ENCODE assay signal across 17 cellular contexts in the genomic region with DNA sequence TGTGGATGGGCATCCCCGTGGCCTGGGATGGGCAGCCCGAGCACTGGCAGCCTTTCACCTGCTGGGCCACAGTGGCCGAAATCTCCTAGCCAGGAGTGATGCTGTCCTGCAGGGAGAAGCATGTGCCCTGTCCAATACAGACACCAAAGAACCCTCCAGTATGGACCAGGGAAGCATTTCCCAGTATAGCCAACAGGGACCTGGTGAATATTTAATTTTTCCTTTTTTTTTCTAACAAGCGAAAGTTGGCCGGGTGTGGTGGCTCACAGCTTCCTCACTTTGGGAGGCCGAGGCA. TPM values are rescaled to one million over a fixed set of nuclear protein-coding genes. Genes with fewer than 3 reads are reported as not detected.
DNase-seq lines count a peak whose midpoint lies in the region; ATAC-seq, FAIRE-seq and TF ChIP-seq lines count a peak whose summit lies in the region.
"Had no signal": no experiment of that assay in that cellular context is flagged by ENCODE, and none has a peak within 500 bp of the region (broad histone marks: within the 10 kb centered on the region; RNA-seq: fewer than 3 reads in every experiment).

No MANE protein-coding gene starts in this region.

- no peaks in the 10 kb centered on the region for H3K79me2 ChIP-seq in HepG2 (ENCODE audit: insufficient read depth, low read length)

- H3K4me3 Mint-ChIP-seq in activated CD8-positive, alpha-beta T cell treated with anti-CD3 and anti-CD28 coated beads for 36 hours, result no peak overlapping the region
- no peak overlapping the region for H3K4me3 Mint-ChIP-seq in CD8-positive, alpha-beta memory T cell
- H3K4me3 Mint-ChIP-seq: activated T-cell treated with anti-CD3 and anti-CD28 coated beads, Interleukin-2, amount 50 U/mL, for 72 hours; CD4-positive, alpha-beta memory T cell; central memory CD8-positive, alpha-beta T cell; naive thymus-derived CD4-positive, alpha-beta T cell had no signal

- FAIRE-seq in HepG2 (lab: Jason Lieb, UNC), result no peak
- FAIRE-seq: RCC 7860, TTC549 had no signal

- TF ChIP-seq EP300 in HepG2 (IDR thresholded peaks at IDR 0.05; ENCODE audit: low read depth in 2 of 2, low read length in 2 of 2) (no peak), HepG2 (CRISPR knock-in tag; IDR thresholded peaks at IDR 0.05; ENCODE audit: borderline replicate concordance) (no peak)

- BruUV-seq in HepG2 (replicated peaks; lab: Mats Ljungman, UMichigan), result no TSS peak

- WGBS in HepG2 (ENCODE audit: low lambda C conversion rate), result 90% methylated on average over 3 of the region's 6 CpGs

- H3K27ac Mint-ChIP-seq in activated CD8-positive, alpha-beta T cell treated with anti-CD3 and anti-CD28 coated beads for 36 hours, result no peak overlapping the region
- no peak overlapping the region for H3K27ac Mint-ChIP-seq in CD8-positive, alpha-beta memory T cell
- H3K27ac Mint-ChIP-seq: activated T-cell treated with anti-CD3 and anti-CD28 coated beads, Interleukin-2, amount 50 U/mL, for 72 hours; naive thymus-derived CD4-positive, alpha-beta T cell had no signal

- peaks cover 2% of the 10 kb centered on the region for H3K4me1 Mint-ChIP-seq in activated CD8-positive, alpha-beta T cell treated with anti-CD3 and anti-CD28 coated beads for 36 hours (ENCODE audit: low read depth)
- peaks cover 2 to 12% (median 5%) of the 10 kb centered on the region in 3 donors for H3K4me1 Mint-ChIP-seq in CD8-positive, alpha-beta memory T cell

- H3K4me3 ChIP-seq in HepG2 (replicated peaks in 1 of 3; ENCODE audit: insufficient read depth in 1 of 3, low read depth in 2 of 3, low read length in 3 of 3), result no peak overlapping the region
- H3K4me3 ChIP-seq in CD8-positive, alpha-beta memory T cell (ENCODE audit: low read length), result no peak overlapping the region
- H3K4me3 ChIP-seq: lung had no signal

- H3K36me3 Mint-ChIP-seq in activated CD8-positive, alpha-beta T cell treated with anti-CD3 and anti-CD28 coated beads for 36 hours (ENCODE audit: low read depth), result peaks cover 30% of the 10 kb centered on the region
- H3K36me3 Mint-ChIP-seq in CD8-positive, alpha-beta memory T cell, result peaks cover 0 to 82% (median 4%) of the 10 kb centered on the region in 3 donors

- TF ChIP-seq CTCF in 22Rv1 (IDR thresholded peaks at IDR 0.05) (peak; percentile 70), HepG2 (CRISPR knock-in tag; IDR thresholded peaks at IDR 0.05) (no peak)
- no peak for TF ChIP-seq CTCF in activated CD8-positive, alpha-beta T cell treated with anti-CD3 and anti-CD28 coated beads for 36 hours (IDR thresholded peaks at IDR 0.05)

- in situ Hi-C loops in HepG2 (cut with HindIII; ENCODE audit: extremely low pct_ligation_motif_present, low pct_unique_long_range_greater_than_20kb), result loop anchor here (5.0 kb wide), 1 partner anchor 59 kb away; a partner anchor contains a TSS

- peaks cover 14 to 33% of the 10 kb centered on the region in 2 experiments; a peak in 4 of 5 replicates for H3K36me3 ChIP-seq in HepG2 (replicated peaks in 1 of 2; ENCODE audit: control insufficient read depth in 1 of 2, insufficient read depth in 2 of 2, low read length in 2 of 2)
- peaks cover 39% of the 10 kb centered on the region for H3K36me3 ChIP-seq in CD8-positive, alpha-beta memory T cell (ENCODE audit: insufficient read depth, low read length)

- H2AFZ ChIP-seq in HepG2 (ENCODE audit: low read length), result no peak overlapping the region

- H3K27ac ChIP-seq in 22Rv1 (no peak overlapping the region), HepG2 (ENCODE audit: extremely low read length, insufficient read depth, low read length) (no peak overlapping the region)
- no peak overlapping the region for H3K27ac ChIP-seq in CD8-positive, alpha-beta memory T cell (ENCODE audit: low read depth, low read length)

- POLR2A ChIA-PET in activated CD8-positive, alpha-beta T cell treated with anti-CD3 and anti-CD28 coated beads for 36 hours (lab: Charles Lee), result no interaction called here
- POLR2A ChIA-PET in HepG2 (lab: Yijun Ruan, JAX), result interaction anchor here (1.4 kb wide), 1 partner anchor 25 kb away, joined by 6 read pairs; no protein-coding TSS in a partner anchor
- POLR2A ChIA-PET in CD8-positive, alpha-beta memory T cell (lab: Charles Lee), result no interaction called here

- DNase-seq in activated CD8-positive, alpha-beta T cell treated with anti-CD3 and anti-CD28 coated beads for 36 hours, result no peak
- DNase-seq in HepG2 (ENCODE audit: low spot score) (no peak), NOMO-1 treated with dmso at 0.1 percent for 144 hours (lab: John Stamatoyannopoulos, UW; ENCODE audit: unreplicated experiment) (no peak), DMS 273 (lab: John Stamatoyannopoulos, UW; ENCODE audit: unreplicated experiment) (no peak)
- DNase-seq in CD8-positive, alpha-beta memory T cell, result no peak

- CTCF ChIA-PET in activated CD8-positive, alpha-beta T cell treated with anti-CD3 and anti-CD28 coated beads for 36 hours (lab: Charles Lee), result interaction anchor here (1.1 to 12.1 kb wide), 14 partner anchors 8 to 58 kb away, joined by 3 to 155 read pairs (median 6); no protein-coding TSS in a partner anchor
- CTCF ChIA-PET in HepG2 (lab: Yijun Ruan, JAX; ENCODE audit: low intra/inter-chr PET ratio, low total read pairs), result interaction anchor here (1.8 to 3.6 kb wide), 2 partner anchors 27 to 62 kb away, joined by 13 to 48 read pairs; no protein-coding TSS in a partner anchor
- CTCF ChIA-PET in CD8-positive, alpha-beta memory T cell (lab: Charles Lee), result interaction anchor here (1.2 to 10.4 kb wide), 9 partner anchors 9 to 485 kb away, joined by 3 to 136 read pairs (median 15); no protein-coding TSS in a partner anchor

- H3K27me3 ChIP-seq in HepG2 (ENCODE audit: control insufficient read depth in 1 of 2, insufficient read depth in 2 of 2, low read length in 2 of 2), result no peaks in the 10 kb centered on the region
- no peaks in the 10 kb centered on the region for H3K27me3 ChIP-seq in CD8-positive, alpha-beta memory T cell (ENCODE audit: insufficient read depth, low read length, poor library complexity, severe bottlenecking)

- H4K20me1 ChIP-seq in HepG2 (ENCODE audit: insufficient read depth, low read length), result no peaks in the 10 kb centered on the region; the same call in 1 of the 2 replicates

- intact Hi-C loops in activated CD8-positive, alpha-beta T cell treated with anti-CD3 and anti-CD28 coated beads for 36 hours (cut with micrococcal nuclease), result no loop called here
- intact Hi-C loops in HepG2 (cut with micrococcal nuclease; ENCODE audit: unreplicated experiment), result loop anchor here (1.0 kb wide), 2 partner anchors 27 to 61 kb away; no protein-coding TSS in a partner anchor

- no peak for TF ChIP-seq RAD21 in HepG2 (CRISPR knock-in tag; IDR thresholded peaks at IDR 0.05)

- peaks cover 25% of the 10 kb centered on the region for H3K4me1 ChIP-seq in HepG2 (ENCODE audit: insufficient read depth, low read length)
- peaks cover 3% of the 10 kb centered on the region for H3K4me1 ChIP-seq in CD8-positive, alpha-beta memory T cell (ENCODE audit: insufficient read depth, low read length)

- TF ChIP-seq POLR2A in HepG2 (IDR thresholded peaks at IDR 0.05; ENCODE audit: insufficient read depth in 1 of 2, low read depth in 2 of 2, low read length in 2 of 2), result no peak

- H3K4me2 ChIP-seq in HepG2 (ENCODE audit: low read depth, low read length), result no peak overlapping the region

- no peak overlapping the region for H3K9ac ChIP-seq in HepG2 (ENCODE audit: insufficient read depth, low read depth, low read length)

- H3K27me3 Mint-ChIP-seq in activated CD8-positive, alpha-beta T cell treated with anti-CD3 and anti-CD28 coated beads for 36 hours, result no peaks in the 10 kb centered on the region
- no peaks in the 10 kb centered on the region for H3K27me3 Mint-ChIP-seq in CD8-positive, alpha-beta memory T cell
- H3K27me3 Mint-ChIP-seq: CD4-positive, alpha-beta memory T cell; central memory CD8-positive, alpha-beta T cell; naive thymus-derived CD4-positive, alpha-beta T cell had no signal

- no peaks in the 10 kb centered on the region for H3K9me3 ChIP-seq in HepG2 (ENCODE audit: low read length)
- H3K9me3 ChIP-seq in CD8-positive, alpha-beta memory T cell (ENCODE audit: low read length), result no peaks in the 10 kb centered on the region

- ATAC-seq in GM21529 (IDR thresholded peaks at IDR 0.05; ENCODE audit: unreplicated experiment), result peak; percentile 30
- ATAC-seq in activated CD8-positive, alpha-beta T cell treated with anti-CD3 and anti-CD28 coated beads for 36 hours, result peak; percentile 21
- peak; percentile 69 for ATAC-seq in HepG2
- no peak for ATAC-seq in GM19023 (IDR thresholded peaks at IDR 0.05; ENCODE audit: unreplicated experiment)
- ATAC-seq: stimulated activated naive CD8-positive, alpha-beta T cell treated with anti-CD3 and anti-CD28 coated beads, Interleukin-15, Interleukin-2, amounts not matched to agents 100 U/mL and 50 U/mL, for 24 hours had no signal

- H3K9me3 Mint-ChIP-seq in activated CD8-positive, alpha-beta T cell treated with anti-CD3 and anti-CD28 coated beads for 36 hours, result no peaks in the 10 kb centered on the region
- H3K9me3 Mint-ChIP-seq in CD8-positive, alpha-beta memory T cell, result no peaks in the 10 kb centered on the region
- H3K9me3 Mint-ChIP-seq: activated T-cell treated with anti-CD3 and anti-CD28 coated beads, Interleukin-2, amount 50 U/mL, for 72 hours; CD4-positive, alpha-beta memory T cell; central memory CD8-positive, alpha-beta T cell; naive thymus-derived CD4-positive, alpha-beta T cell had no signal

RNA-seq across cellular contexts. Expression of a gene that starts 11.0 kb away (rescaled TPM):
- total RNA-seq in activated CD8-positive, alpha-beta T cell treated with anti-CD3 and anti-CD28 coated beads for 36 hours, result 10 to 100 TPM; 60.5 to 68.1 TPM
- total RNA-seq in HepG2 (2016; rRNA removed; fragmentation: Illumina TruSeq; extraction: Trizol), result 18.4 and 22.8 TPM in 2 replicates
- total RNA-seq in HepG2 (2016; cell fraction: cytosol; rRNA removed; fragmentation: Illumina TruSeq; extraction: Trizol; ENCODE audit: low read depth), result 12.3 and 12.6 TPM in 2 replicates
- 15.4 and 23.8 TPM in 2 replicates for total RNA-seq in HepG2 (2016; cell fraction: insoluble cytoplasmic fraction; rRNA removed; fragmentation: Illumina TruSeq; extraction: Trizol)
- 28.1 and 28.2 TPM in 2 replicates for total RNA-seq in HepG2 (2016; cell fraction: membrane; rRNA removed; fragmentation: Illumina TruSeq; extraction: Trizol)
- 12.6 and 19.2 TPM in 2 replicates for total RNA-seq in HepG2 (2016; cell fraction: nucleus; rRNA removed; fragmentation: Illumina TruSeq; extraction: Trizol)
- 34.0 and 49.9 TPM in 2 replicates for polyA plus RNA-seq in HepG2 (2011; rRNA removed)
- 31.4 and 37.8 TPM in 2 replicates for polyA plus RNA-seq in HepG2 (2011; cell fraction: cytosol; rRNA removed)
- 92.2 and 93.4 TPM in 2 replicates for polyA plus RNA-seq in HepG2 (2011; cell fraction: nucleus; rRNA removed)
- polyA plus RNA-seq in HepG2 (2012), result 25.0 and 27.5 TPM in 2 replicates
- 18.4 and 18.5 TPM in 2 replicates for polyA plus RNA-seq in HepG2 (2016; cell fraction: cytosol; fragmentation: Illumina TruSeq; extraction: Trizol; ENCODE audit: low read depth)
- 20.6 and 24.8 TPM in 2 replicates for polyA plus RNA-seq in HepG2 (2016; cell fraction: insoluble cytoplasmic fraction; fragmentation: Illumina TruSeq; extraction: Trizol; ENCODE audit: low read depth)
- polyA plus RNA-seq in HepG2 (2016; cell fraction: membrane; fragmentation: Illumina TruSeq; extraction: Trizol; ENCODE audit: low read depth), result 26.7 and 29.0 TPM in 2 replicates
- 29.2 and 34.5 TPM in 2 replicates for polyA plus RNA-seq in HepG2 (2016; cell fraction: nucleus; fragmentation: Illumina TruSeq; extraction: Trizol; ENCODE audit: insufficient read depth, low read depth)
- 82.0 and 176 TPM in 2 replicates for polyA minus RNA-seq in HepG2 (2011; rRNA and poly(A)+ RNA removed; ENCODE audit: low replicate concordance)
- 19.3 and 30.8 TPM in 2 replicates for polyA minus RNA-seq in HepG2 (2011; cell fraction: cytosol; rRNA and poly(A)+ RNA removed)
- polyA minus RNA-seq in HepG2 (2011; cell fraction: nucleus; rRNA and poly(A)+ RNA removed), result 26.3 and 29.8 TPM in 2 replicates
- 10 to 100 TPM; 69.1 to 70.4 TPM for total RNA-seq in CD8-positive, alpha-beta memory T cell
- polyA plus RNA-seq in CD8-positive, alpha-beta memory T cell, result 48.3 TPM

RNA-seq across cellular contexts. Expression of a gene that starts 37.3 kb away (rescaled TPM):
- total RNA-seq in activated CD8-positive, alpha-beta T cell treated with anti-CD3 and anti-CD28 coated beads for 36 hours, result under 1 TPM; 0.20 to 0.69 TPM
- total RNA-seq in HepG2 (2016; rRNA removed; fragmentation: Illumina TruSeq; extraction: Trizol), result not detected in 2 replicates
- not detected in 2 replicates for total RNA-seq in HepG2 (2016; cell fraction: cytosol; rRNA removed; fragmentation: Illumina TruSeq; extraction: Trizol; ENCODE audit: low read depth)
- total RNA-seq in HepG2 (2016; cell fraction: insoluble cytoplasmic fraction; rRNA removed; fragmentation: Illumina TruSeq; extraction: Trizol), result not detected in 2 replicates
- total RNA-seq in HepG2 (2016; cell fraction: membrane; rRNA removed; fragmentation: Illumina TruSeq; extraction: Trizol), result not detected in 2 replicates
- not detected in 2 replicates for total RNA-seq in HepG2 (2016; cell fraction: nucleus; rRNA removed; fragmentation: Illumina TruSeq; extraction: Trizol)
- not detected in 2 replicates for polyA plus RNA-seq in HepG2 (2011; rRNA removed)
- polyA plus RNA-seq in HepG2 (2011; cell fraction: cytosol; rRNA removed), result not detected in 2 replicates
- polyA plus RNA-seq in HepG2 (2011; cell fraction: nucleus; rRNA removed), result 0.06 TPM in 1 of 2 replicates, not detected in the other
- 0.07 TPM in 1 of 2 replicates, not detected in the other for polyA plus RNA-seq in HepG2 (2012)
- not detected in 2 replicates for polyA plus RNA-seq in HepG2 (2016; cell fraction: cytosol; fragmentation: Illumina TruSeq; extraction: Trizol; ENCODE audit: low read depth)
- polyA plus RNA-seq in HepG2 (2016; cell fraction: insoluble cytoplasmic fraction; fragmentation: Illumina TruSeq; extraction: Trizol; ENCODE audit: low read depth), result not detected in 2 replicates
- not detected in 2 replicates for polyA plus RNA-seq in HepG2 (2016; cell fraction: membrane; fragmentation: Illumina TruSeq; extraction: Trizol; ENCODE audit: low read depth)
- not detected in 2 replicates for polyA plus RNA-seq in HepG2 (2016; cell fraction: nucleus; fragmentation: Illumina TruSeq; extraction: Trizol; ENCODE audit: insufficient read depth, low read depth)
- polyA minus RNA-seq in HepG2 (2011; rRNA and poly(A)+ RNA removed; ENCODE audit: low replicate concordance), result not detected in 2 replicates
- polyA minus RNA-seq in HepG2 (2011; cell fraction: cytosol; rRNA and poly(A)+ RNA removed), result not detected in 2 replicates
- polyA minus RNA-seq in HepG2 (2011; cell fraction: nucleus; rRNA and poly(A)+ RNA removed), result not detected in 2 replicates
- under 1 TPM; 0.22 to 0.35 TPM for total RNA-seq in CD8-positive, alpha-beta memory T cell
- 0.09 TPM for polyA plus RNA-seq in CD8-positive, alpha-beta memory T cell
- total RNA-seq: fibroblast of villous mesenchyme had no signal

RNA-seq across cellular contexts. Expression of a gene that starts 55.1 kb away (rescaled TPM):
- total RNA-seq in activated CD8-positive, alpha-beta T cell treated with anti-CD3 and anti-CD28 coated beads for 36 hours, result 10 to 100 TPM; 55.3 to 55.6 TPM
- total RNA-seq in HepG2 (2016; rRNA removed; fragmentation: Illumina TruSeq; extraction: Trizol), result 49.0 and 61.2 TPM in 2 replicates
- 7.3 and 8.4 TPM in 2 replicates for total RNA-seq in HepG2 (2016; cell fraction: cytosol; rRNA removed; fragmentation: Illumina TruSeq; extraction: Trizol; ENCODE audit: low read depth)
- total RNA-seq in HepG2 (2016; cell fraction: insoluble cytoplasmic fraction; rRNA removed; fragmentation: Illumina TruSeq; extraction: Trizol), result 50.4 and 59.7 TPM in 2 replicates
- total RNA-seq in HepG2 (2016; cell fraction: membrane; rRNA removed; fragmentation: Illumina TruSeq; extraction: Trizol), result 6.4 and 9.5 TPM in 2 replicates
- total RNA-seq in HepG2 (2016; cell fraction: nucleus; rRNA removed; fragmentation: Illumina TruSeq; extraction: Trizol), result 41.5 and 46.2 TPM in 2 replicates
- 20.3 and 20.5 TPM in 2 replicates for polyA plus RNA-seq in HepG2 (2011; rRNA removed)
- polyA plus RNA-seq in HepG2 (2011; cell fraction: cytosol; rRNA removed), result 10.7 and 11.3 TPM in 2 replicates
- 43.8 and 49.7 TPM in 2 replicates for polyA plus RNA-seq in HepG2 (2011; cell fraction: nucleus; rRNA removed)
- 33.1 and 42.8 TPM in 2 replicates for polyA plus RNA-seq in HepG2 (2012)
- polyA plus RNA-seq in HepG2 (2016; cell fraction: cytosol; fragmentation: Illumina TruSeq; extraction: Trizol; ENCODE audit: low read depth), result 1.6 and 1.9 TPM in 2 replicates
- 54.9 and 57.4 TPM in 2 replicates for polyA plus RNA-seq in HepG2 (2016; cell fraction: insoluble cytoplasmic fraction; fragmentation: Illumina TruSeq; extraction: Trizol; ENCODE audit: low read depth)
- 3.8 and 5.7 TPM in 2 replicates for polyA plus RNA-seq in HepG2 (2016; cell fraction: membrane; fragmentation: Illumina TruSeq; extraction: Trizol; ENCODE audit: low read depth)
- 82.8 and 85.5 TPM in 2 replicates for polyA plus RNA-seq in HepG2 (2016; cell fraction: nucleus; fragmentation: Illumina TruSeq; extraction: Trizol; ENCODE audit: insufficient read depth, low read depth)
- polyA minus RNA-seq in HepG2 (2011; rRNA and poly(A)+ RNA removed; ENCODE audit: low replicate concordance), result 8.3 and 17.5 TPM in 2 replicates
- 9.8 and 11.3 TPM in 2 replicates for polyA minus RNA-seq in HepG2 (2011; cell fraction: cytosol; rRNA and poly(A)+ RNA removed)
- polyA minus RNA-seq in HepG2 (2011; cell fraction: nucleus; rRNA and poly(A)+ RNA removed), result 21.2 and 29.0 TPM in 2 replicates
- 10 to 100 TPM; 77.7 to 77.8 TPM for total RNA-seq in CD8-positive, alpha-beta memory T cell
- polyA plus RNA-seq in CD8-positive, alpha-beta memory T cell, result 10.0 TPM

RNA-seq across cellular contexts. Expression of a gene that starts 56.9 kb away (rescaled TPM):
- total RNA-seq in activated CD8-positive, alpha-beta T cell treated with anti-CD3 and anti-CD28 coated beads for 36 hours, result 100 to 1,000 TPM; 344 to 362 TPM
- 8.6 and 11.1 TPM in 2 replicates for total RNA-seq in HepG2 (2016; rRNA removed; fragmentation: Illumina TruSeq; extraction: Trizol)
- total RNA-seq in HepG2 (2016; cell fraction: cytosol; rRNA removed; fragmentation: Illumina TruSeq; extraction: Trizol; ENCODE audit: low read depth), result 5.5 and 6.1 TPM in 2 replicates
- 9.8 and 10.4 TPM in 2 replicates for total RNA-seq in HepG2 (2016; cell fraction: insoluble cytoplasmic fraction; rRNA removed; fragmentation: Illumina TruSeq; extraction: Trizol)
- 9.5 and 9.7 TPM in 2 replicates for total RNA-seq in HepG2 (2016; cell fraction: membrane; rRNA removed; fragmentation: Illumina TruSeq; extraction: Trizol)
- total RNA-seq in HepG2 (2016; cell fraction: nucleus; rRNA removed; fragmentation: Illumina TruSeq; extraction: Trizol), result 7.8 and 10.3 TPM in 2 replicates
- 43.1 and 44.0 TPM in 2 replicates for polyA plus RNA-seq in HepG2 (2011; rRNA removed)
- 32.3 and 32.9 TPM in 2 replicates for polyA plus RNA-seq in HepG2 (2011; cell fraction: cytosol; rRNA removed)
- 35.8 and 42.7 TPM in 2 replicates for polyA plus RNA-seq in HepG2 (2011; cell fraction: nucleus; rRNA removed)
- 13.1 and 14.9 TPM in 2 replicates for polyA plus RNA-seq in HepG2 (2012)
- 2.2 and 3.3 TPM in 2 replicates for polyA plus RNA-seq in HepG2 (2016; cell fraction: cytosol; fragmentation: Illumina TruSeq; extraction: Trizol; ENCODE audit: low read depth)
- 8.9 and 9.4 TPM in 2 replicates for polyA plus RNA-seq in HepG2 (2016; cell fraction: insoluble cytoplasmic fraction; fragmentation: Illumina TruSeq; extraction: Trizol; ENCODE audit: low read depth)
- 4.4 and 4.9 TPM in 2 replicates for polyA plus RNA-seq in HepG2 (2016; cell fraction: membrane; fragmentation: Illumina TruSeq; extraction: Trizol; ENCODE audit: low read depth)
- 10.1 and 10.3 TPM in 2 replicates for polyA plus RNA-seq in HepG2 (2016; cell fraction: nucleus; fragmentation: Illumina TruSeq; extraction: Trizol; ENCODE audit: insufficient read depth, low read depth)
- 30.3 and 48.5 TPM in 2 replicates for polyA minus RNA-seq in HepG2 (2011; rRNA and poly(A)+ RNA removed; ENCODE audit: low replicate concordance)
- polyA minus RNA-seq in HepG2 (2011; cell fraction: cytosol; rRNA and poly(A)+ RNA removed), result 12.9 and 14.9 TPM in 2 replicates
- polyA minus RNA-seq in HepG2 (2011; cell fraction: nucleus; rRNA and poly(A)+ RNA removed), result 12.4 and 27.1 TPM in 2 replicates
- 10 to 100 TPM; 16.7 to 17.5 TPM for total RNA-seq in CD8-positive, alpha-beta memory T cell
- 2.5 TPM for polyA plus RNA-seq in CD8-positive, alpha-beta memory T cell
